24 cellular contexts compared by ENCODE assay signal in the genomic region with DNA sequence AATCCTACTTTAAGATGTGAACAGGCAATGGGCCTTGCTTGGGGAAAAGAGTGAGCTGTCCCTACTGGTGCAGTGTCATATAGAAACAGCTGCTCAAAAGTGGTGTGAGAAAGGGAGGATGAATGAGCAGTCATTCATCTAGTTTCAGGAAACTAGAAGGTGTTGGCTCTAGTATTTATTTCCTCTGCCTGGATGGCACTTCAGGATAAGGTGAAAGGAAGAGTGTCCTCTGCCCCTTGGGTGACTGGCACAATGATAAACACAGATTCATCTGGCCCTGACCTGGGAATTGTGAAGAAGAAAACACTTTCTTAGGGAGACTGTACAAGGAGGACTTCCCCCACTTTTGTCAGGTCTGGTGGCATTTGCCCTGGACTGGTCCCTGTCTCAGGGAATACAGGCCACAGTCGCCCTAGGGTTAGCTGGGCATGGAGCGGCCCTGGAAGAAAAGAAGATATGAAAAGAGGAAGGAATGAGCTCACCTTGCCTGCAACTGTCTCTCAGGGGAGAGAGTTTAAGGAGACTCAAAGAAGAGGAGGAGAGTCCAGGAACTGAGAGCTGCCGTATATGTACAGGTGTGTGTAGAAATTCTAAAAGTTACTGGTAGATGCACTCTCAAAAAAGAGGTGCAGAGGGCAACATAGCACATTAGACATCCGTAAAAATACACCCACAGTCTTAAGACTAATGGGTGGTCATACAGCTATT. TPM values are rescaled to one million over a fixed set of nuclear protein-coding genes. Genes with fewer than 3 reads are reported as not detected.
DNase-seq lines count a peak whose midpoint lies in the region; ATAC-seq and TF ChIP-seq lines count a peak whose summit lies in the region.
"Had no signal": no experiment of that assay in that cellular context is flagged by ENCODE, and none has a peak within 500 bp of the region (broad histone marks: within the 10 kb centered on the region; RNA-seq: fewer than 3 reads in every experiment).

No MANE protein-coding gene starts in this region.

- peaks cover 11% of the 10 kb centered on the region; the same call in 2 of the 3 replicates for H3K36me3 Mint-ChIP-seq in GM23338 (ENCODE audit: low read depth)
- H3K36me3 Mint-ChIP-seq in neural progenitor cell: peaks cover 2% of the 10 kb centered on the region
- no peaks in the 10 kb centered on the region for H3K36me3 Mint-ChIP-seq in immature natural killer cell
- H3K36me3 Mint-ChIP-seq: CD4-positive, alpha-beta memory T cell; IgD-negative memory B cell had no signal

- H3K27me3 ChIP-seq in GM23338 (ENCODE audit: insufficient read depth) (no peaks in the 10 kb centered on the region), PC-9 (ENCODE audit: insufficient read depth, low read depth) (no peaks in the 10 kb centered on the region), neural progenitor cell (no peaks in the 10 kb centered on the region)

- peaks cover 2% of the 10 kb centered on the region; the same call in 1 of the 2 replicates for H3K9me2 ChIP-seq in GM23338 (ENCODE audit: insufficient read depth)
- H3K9me2 ChIP-seq in PC-9 (ENCODE audit: insufficient read depth): no peaks in the 10 kb centered on the region

- H4K20me1 ChIP-seq in GM23338 (replicated peaks; ENCODE audit: insufficient read depth) (no peaks in the 10 kb centered on the region), PC-9 (ENCODE audit: insufficient read depth) (no peaks in the 10 kb centered on the region), neural progenitor cell (ENCODE audit: low read depth) (no peaks in the 10 kb centered on the region)

- BruUV-seq in PC-9 (replicated peaks; lab: Mats Ljungman, UMichigan): no TSS peak

- no peak overlapping the region for H3K4me3 Mint-ChIP-seq in GM23338
- H3K4me3 Mint-ChIP-seq in neural progenitor cell: no peak overlapping the region
- H3K4me3 Mint-ChIP-seq in immature natural killer cell: no peak overlapping the region
- H3K4me3 Mint-ChIP-seq: CD4-positive, alpha-beta memory T cell; IgD-negative memory B cell had no signal

- H3K79me2 ChIP-seq in GM23338 (replicated peaks; ENCODE audit: insufficient read depth) (no peaks in the 10 kb centered on the region), PC-9 (ENCODE audit: low read depth) (no peaks in the 10 kb centered on the region), neural progenitor cell (ENCODE audit: low read depth) (no peaks in the 10 kb centered on the region)

- TF ChIP-seq CTCF in GM23338 (conservative IDR thresholded peaks at IDR 0.05; ENCODE audit: low read depth in 2 of 2): no peak
- no peak for TF ChIP-seq CTCF in PC-9 (conservative IDR thresholded peaks at IDR 0.05)
- no peak for TF ChIP-seq CTCF in epithelial cell of esophagus (IDR thresholded peaks at IDR 0.05; ENCODE audit: insufficient read depth, low read depth, low read length, missing control alignments)
- no peak for TF ChIP-seq CTCF in neural progenitor cell (IDR thresholded peaks at IDR 0.05)

- CTCF ChIA-PET in PC-9 (lab: Charles Lee): no interaction called here

- H3K4me1 Mint-ChIP-seq in GM23338 (peaks cover 32% of the 10 kb centered on the region), neural progenitor cell (no peaks in the 10 kb centered on the region), immature natural killer cell (no peaks in the 10 kb centered on the region)
- H3K4me1 Mint-ChIP-seq: CD4-positive, alpha-beta memory T cell; IgD-negative memory B cell had no signal

- no peaks in the 10 kb centered on the region for H3F3A ChIP-seq in GM23338 (replicated peaks; ENCODE audit: low read depth)
- H3F3A ChIP-seq in PC-9 (ENCODE audit: insufficient read depth, low read depth): peaks cover 33% of the 10 kb centered on the region
- H3F3A ChIP-seq in neural progenitor cell (ENCODE audit: low read depth): no peaks in the 10 kb centered on the region

- POLR2A ChIA-PET in PC-9 (lab: Charles Lee; ENCODE audit: unreplicated experiment): interaction anchor here (0.7 kb wide), 2 partner anchors 20 to 201 kb away, joined by 4 read pairs; no protein-coding TSS in a partner anchor

- H3K27ac ChIP-seq in GM23338 (ENCODE audit: low read depth) (no peak overlapping the region), PC-9 (peak overlapping the region; percentile 82), neural progenitor cell (no peak overlapping the region)
- H3K27ac ChIP-seq: A549, HL-60, KMS-11 had no signal

- peaks cover 21% of the 10 kb centered on the region for H3K4me1 ChIP-seq in GM23338 (ENCODE audit: insufficient read depth)
- peaks cover 35% of the 10 kb centered on the region for H3K4me1 ChIP-seq in PC-9 (replicated peaks; ENCODE audit: insufficient read depth)
- no peaks in the 10 kb centered on the region for H3K4me1 ChIP-seq in neural progenitor cell

- peak overlapping the region; percentile 21; the same call in 1 of the 2 replicates for H2AFZ ChIP-seq in GM23338
- H2AFZ ChIP-seq in PC-9: no peak overlapping the region
- no peak overlapping the region for H2AFZ ChIP-seq in neural progenitor cell (replicated peaks)

- intact Hi-C loops in PC-9 (cut with micrococcal nuclease; ENCODE audit: unreplicated experiment): no loop called here

- no peak overlapping the region for H3K4me3 ChIP-seq in GM23338
- no peak overlapping the region for H3K4me3 ChIP-seq in PC-9
- H3K4me3 ChIP-seq in epithelial cell of esophagus (ENCODE audit: low read length): no peak overlapping the region
- H3K4me3 ChIP-seq in neural progenitor cell: no peak overlapping the region
- H3K4me3 ChIP-seq: A549 had no signal

- DNase-seq in GM23338 (ENCODE audit: low spot score) (no peak), PC-9 (no peak), epithelial cell of esophagus (ENCODE audit: low read depth) (peak; percentile 26), neural progenitor cell (ENCODE audit: low spot score) (no peak), NCI-H2196 (lab: John Stamatoyannopoulos, UW; ENCODE audit: unreplicated experiment) (no peak), NCI-H2081 (lab: John Stamatoyannopoulos, UW) (no peak), immature natural killer cell (no peak)
- DNase-seq: C1 segment of cervical spinal cord; CD4-positive, alpha-beta memory T cell; COR-L47; NCI-H1092; NCI-H1417 treated with DMSO at 0.1 percent for 48 hours; NCI-H1694 treated with DMSO at 0.1 percent for 48 hours; NCI-H2081 treated with DMSO at 0.1 percent for 48 hours; NCI-H2171; NCI-H345; NCI-H510A treated with DMSO at 0.1 percent for 48 hours; NCI-H748 treated with DMSO at 0.1 percent for 48 hours; RPMI8226; SHP77 treated with DMSO at 0.1 percent for 48 hours had no signal

- H3K4me2 ChIP-seq in GM23338 (no peak overlapping the region), PC-9 (peak overlapping the region; percentile 24), neural progenitor cell (no peak overlapping the region)
- H3K4me2 ChIP-seq: A549, KMS-11 had no signal

- H3K9me3 Mint-ChIP-seq in GM23338 (peaks cover 14% of the 10 kb centered on the region), neural progenitor cell (peaks cover 3% of the 10 kb centered on the region), immature natural killer cell (no peaks in the 10 kb centered on the region)

- no peaks in the 10 kb centered on the region for H3K9me3 ChIP-seq in PC-9 (ENCODE audit: insufficient read depth, low read depth)
- H3K9me3 ChIP-seq in neural progenitor cell (ENCODE audit: low read depth): no peaks in the 10 kb centered on the region

- no peak overlapping the region for H3K9ac ChIP-seq in neural progenitor cell
- H3K9ac ChIP-seq: KMS-11 had no signal

- H3K36me3 ChIP-seq in GM23338 (ENCODE audit: insufficient read depth) (no peaks in the 10 kb centered on the region), PC-9 (ENCODE audit: low read depth) (no peaks in the 10 kb centered on the region), neural progenitor cell (no peaks in the 10 kb centered on the region)

- H3K27me3 Mint-ChIP-seq in GM23338 (ENCODE audit: insufficient read depth, low read depth, poor library complexity): peaks cover 3% of the 10 kb centered on the region
- H3K27me3 Mint-ChIP-seq in neural progenitor cell (ENCODE audit: insufficient read depth, low read depth): peaks cover 5% of the 10 kb centered on the region
- H3K27me3 Mint-ChIP-seq in immature natural killer cell (ENCODE audit: low read depth in 3 of 3): peaks cover 2 to 13% (median 13%) of the 10 kb centered on the region in 3 donors

- H3K27ac Mint-ChIP-seq in GM23338 (no peak overlapping the region), neural progenitor cell (peak overlapping the region; percentile 9), immature natural killer cell (no peak overlapping the region)
- H3K27ac Mint-ChIP-seq: IgD-negative memory B cell had no signal

- ATAC-seq in GM23338: no peak

RNA-seq across cellular contexts. Expression of a gene that starts 13.8 kb away (rescaled TPM):
- total RNA-seq in GM23338 (2014; rRNA removed; shearing (Covaris generic)): 8.5 and 10.0 TPM in 2 replicates
- polyA plus RNA-seq in GM23338 (2016; fragmentation: Nextera tagmentation; extraction: Ambion mirVana) (3.6 and 3.8 TPM in 2 replicates), immature natural killer cell (not detected)
- total RNA-seq in PC-9 (2021) (22.5 and 29.2 TPM in 2 replicates), neural progenitor cell (ENCODE audit: low replicate concordance) (0.49 and 2.7 TPM in 2 replicates)
- total RNA-seq: CD4-positive, alpha-beta memory T cell had no signal
- polyA plus RNA-seq: CD4-positive, alpha-beta memory T cell; IgD-negative memory B cell had no signal

RNA-seq across cellular contexts. Expression of a gene that starts 40.3 kb away (rescaled TPM):
- 79.4 and 96.4 TPM in 2 replicates for total RNA-seq in GM23338 (2014; rRNA removed; shearing (Covaris generic))
- polyA plus RNA-seq in GM23338 (2016; fragmentation: Nextera tagmentation; extraction: Ambion mirVana) (33.0 and 33.2 TPM in 2 replicates), immature natural killer cell (10 to 100 TPM in 2 of 3 donors, 1 to 10 TPM in 1; 6.4 to 38.5 (median 11.2) TPM)
- total RNA-seq in PC-9 (2021) (56.0 and 72.9 TPM in 2 replicates), neural progenitor cell (ENCODE audit: low replicate concordance) (33.4 and 33.5 TPM in 2 replicates)
